8 cellular contexts compared by ENCODE assay signal in genomic region chr11:65962136-65962564, GRCh38. TPM values are rescaled to one million over a fixed set of nuclear protein-coding genes. Genes with fewer than 3 reads are reported as not detected.
DNase-seq lines count a peak whose midpoint lies in the region; ATAC-seq and TF ChIP-seq lines count a peak whose summit lies in the region.

No MANE protein-coding gene starts in this region.

- peak overlapping the region; percentile 68 for H3K27ac Mint-ChIP-seq in activated CD8-positive, alpha-beta memory T cell treated with anti-CD3 and anti-CD28 coated beads, Interleukin-2, amount 10 ng/mL, durations not matched to agents 7 days and 5 days

- H3K27me3 ChIP-seq in ascending aorta (no peaks in the 10 kb centered on the region), liver (ENCODE audit: control insufficient read depth in 4 of 4, insufficient read depth in 4 of 4, low read length in 3 of 4) (no peaks in the 10 kb centered on the region), tibial artery (peaks cover 0 to 11% of the 10 kb centered on the region in 2 donors)

- no peak for ATAC-seq in activated CD8-positive, alpha-beta memory T cell treated with anti-CD3 and anti-CD28 coated beads, Interleukin-2, amount 10 ng/mL, durations not matched to agents 7 days and 5 days
- ATAC-seq in GM21737 (IDR thresholded peaks at IDR 0.05; ENCODE audit: unreplicated experiment) (no peak), HG03432 (IDR thresholded peaks at IDR 0.05; ENCODE audit: unreplicated experiment) (no peak)

- intact Hi-C loops in ascending aorta (cut with DNase I) (loop anchor here (1.0 kb wide), 1 partner anchor 74 kb away; the partner anchor contains the start of gene FIBP), tibial artery (cut with DNase I; ENCODE audit: low total_unique reads) (loop anchor here (5.0 kb wide), 2 partner anchors 40 kb away; partner anchors contain the start of genes BANF1 and EIF1AD), posterior cingulate gyrus (cut with DNase I) (loop anchor here (5.0 kb wide), 1 partner anchor 70 kb away; the partner anchor contains the start of gene CCDC85B)

- peaks cover 25% of the 10 kb centered on the region for H3K36me3 Mint-ChIP-seq in activated CD8-positive, alpha-beta memory T cell treated with anti-CD3 and anti-CD28 coated beads, Interleukin-2, amount 10 ng/mL, durations not matched to agents 7 days and 5 days

- WGBS in liver = 7% methylated on average over 14 of the region's 14 CpGs

- H3K9me3 ChIP-seq in ascending aorta (no peaks in the 10 kb centered on the region), liver (ENCODE audit: control insufficient read depth in 4 of 4, low read length in 3 of 4) (no peaks in the 10 kb centered on the region), tibial artery (no peaks in the 10 kb centered on the region)

- no peaks in the 10 kb centered on the region for H3K27me3 Mint-ChIP-seq in activated CD8-positive, alpha-beta memory T cell treated with anti-CD3 and anti-CD28 coated beads, Interleukin-2, amount 10 ng/mL, durations not matched to agents 7 days and 5 days

- TF ChIP-seq RAD21 in liver (IDR thresholded peaks at IDR 0.05) = no peak

- H3K27ac ChIP-seq in ascending aorta (peak overlapping the region; percentile 86 to 96), liver (ENCODE audit: low read depth in 1 of 2, low read length in 2 of 2) (no peak overlapping the region), tibial artery (peak overlapping the region; percentile 88 to 95)

- H3K36me3 ChIP-seq in ascending aorta (peaks cover 30 to 35% of the 10 kb centered on the region in 2 donors), liver (ENCODE audit: control insufficient read depth in 4 of 4, insufficient read depth in 3 of 4, low read depth in 1 of 4, low read length in 3 of 4) (peaks cover 15 to 30% (median 18%) of the 10 kb centered on the region in 4 donors), tibial artery (peaks cover 31 to 35% (median 34%) of the 10 kb centered on the region in 3 donors)

- H3K4me1 ChIP-seq in ascending aorta (peaks cover 15 to 23% of the 10 kb centered on the region in 2 donors), liver (ENCODE audit: control insufficient read depth in 4 of 4, insufficient read depth in 4 of 4, low read length in 3 of 4) (peaks cover 5 to 21% (median 18%) of the 10 kb centered on the region in 4 donors), tibial artery (peaks cover 6 to 33% (median 28%) of the 10 kb centered on the region in 4 donors)

- peak overlapping the region in 1 of 2 donors; percentile 83 for H3K9ac ChIP-seq in liver (ENCODE audit: low read depth in 1 of 2, low read length in 2 of 2)

- H3K4me3 Mint-ChIP-seq in activated CD8-positive, alpha-beta memory T cell treated with anti-CD3 and anti-CD28 coated beads, Interleukin-2, amount 10 ng/mL, durations not matched to agents 7 days and 5 days = peak overlapping the region; percentile 90

- DNase-seq in activated CD8-positive, alpha-beta memory T cell treated with anti-CD3 and anti-CD28 coated beads, Interleukin-2, amount 10 ng/mL, durations not matched to agents 7 days and 5 days = no peak
- DNase-seq in activated CD8-positive, alpha-beta memory T cell treated with anti-CD3 and anti-CD28 coated beads for 24 hours = no peak
- no peak for DNase-seq in ascending aorta (ENCODE audit: low spot score in 2 of 2)
- DNase-seq in tibial artery = no peak
- DNase-seq in posterior cingulate gyrus = no peak

- peaks cover 35% of the 10 kb centered on the region for H3K4me1 Mint-ChIP-seq in activated CD8-positive, alpha-beta memory T cell treated with anti-CD3 and anti-CD28 coated beads, Interleukin-2, amount 10 ng/mL, durations not matched to agents 7 days and 5 days

- no peaks in the 10 kb centered on the region for H3K9me3 Mint-ChIP-seq in activated CD8-positive, alpha-beta memory T cell treated with anti-CD3 and anti-CD28 coated beads, Interleukin-2, amount 10 ng/mL, durations not matched to agents 7 days and 5 days (ENCODE audit: low read depth)

- peak overlapping the region; percentile 89 to 100 for H3K4me3 ChIP-seq in ascending aorta
- peak overlapping the region; percentile 81 to 88 (median 87) for H3K4me3 ChIP-seq in liver (ENCODE audit: low read depth in 1 of 3, low read length in 3 of 3)
- peak overlapping the region; percentile 97 to 98 for H3K4me3 ChIP-seq in tibial artery

- TF ChIP-seq CTCF in ascending aorta (IDR thresholded peaks at IDR 0.05) = no peak
- no peak for TF ChIP-seq CTCF in liver (IDR thresholded peaks at IDR 0.05; ENCODE audit: low read depth, low read length, missing input control)
- TF ChIP-seq CTCF in tibial artery (IDR thresholded peaks at IDR 0.05) = no peak

- CTCF ChIA-PET in activated CD8-positive, alpha-beta memory T cell treated with anti-CD3 and anti-CD28 coated beads, Interleukin-2, amount 10 ng/mL, durations not matched to agents 7 days and 5 days (lab: Charles Lee) = interaction anchor here (0.9 to 3.3 kb wide), 6 partner anchors 27 to 251 kb away, joined by 3 to 23 read pairs (median 4); partner anchors contain the start of genes CCDC85B and FIBP

TF ChIP-seq in liver, 16 proteins besides CTCF, POLR2A, EP300 and RAD21 (continues in another document):
- TF ChIP-seq MAX (IDR thresholded peaks at IDR 0.05) (no peak), ZBTB33 (IDR thresholded peaks at IDR 0.05) (no peak), SP1 (IDR thresholded peaks at IDR 0.05) (no peak), HNF4G (IDR thresholded peaks at IDR 0.05) (no peak), TAF1 (conservative IDR thresholded peaks at IDR 0.05) (no peak), JUND (IDR thresholded peaks at IDR 0.05) (no peak), ATF3 (IDR thresholded peaks at IDR 0.05) (no peak), EGR1 (IDR thresholded peaks at IDR 0.05; ENCODE audit: low read depth in 2 of 2) (no peak), GABPA (IDR thresholded peaks at IDR 0.05 in 1 of 2, conservative IDR thresholded peaks at IDR 0.05 in 1 of 2) (no peak), FOXA2 (IDR thresholded peaks at IDR 0.05) (no peak)

RNA-seq across cellular contexts. Expression of gene SART1, which starts 0.6 kb away (rescaled TPM):
- total RNA-seq in activated CD8-positive, alpha-beta memory T cell treated with anti-CD3 and anti-CD28 coated beads, Interleukin-2, amount 10 ng/mL, durations not matched to agents 7 days and 5 days = 10 to 100 TPM; 79.7 to 89.2 TPM
- total RNA-seq in ascending aorta (28.4 TPM), liver (10 to 100 TPM; 15.1 to 24.3 TPM)
- polyA plus RNA-seq in liver = 10 to 100 TPM; 13.6 to 15.1 TPM

RNA-seq across cellular contexts. Expression of gene TSGA10IP, which starts 16.9 kb away (rescaled TPM):
- not detected for total RNA-seq in activated CD8-positive, alpha-beta memory T cell treated with anti-CD3 and anti-CD28 coated beads, Interleukin-2, amount 10 ng/mL, durations not matched to agents 7 days and 5 days
- total RNA-seq in ascending aorta (not detected), liver (not detected)
- polyA plus RNA-seq in liver = under 1 TPM in 1 of 2 donors, not detected in 1; 0.02 TPM

RNA-seq across cellular contexts. Expression of gene EIF1AD, which starts 39.8 kb away (rescaled TPM):
- total RNA-seq in activated CD8-positive, alpha-beta memory T cell treated with anti-CD3 and anti-CD28 coated beads, Interleukin-2, amount 10 ng/mL, durations not matched to agents 7 days and 5 days = 10 to 100 TPM; 57.5 to 60.3 TPM
- total RNA-seq in ascending aorta (15.6 TPM), liver (10 to 100 TPM; 15.9 to 18.2 TPM)
- 10 to 100 TPM in 1 of 2 donors, 1 to 10 TPM in 1; 6.3 to 12.6 TPM for polyA plus RNA-seq in liver

RNA-seq across cellular contexts. Expression of gene BANF1, which starts 40.2 kb away (rescaled TPM):
- total RNA-seq in activated CD8-positive, alpha-beta memory T cell treated with anti-CD3 and anti-CD28 coated beads, Interleukin-2, amount 10 ng/mL, durations not matched to agents 7 days and 5 days = 100 to 1,000 TPM; 199 to 227 TPM
- 11.7 TPM for total RNA-seq in ascending aorta
- 10 to 100 TPM; 10.7 to 11.1 TPM for total RNA-seq in liver
- 10 to 100 TPM; 83.0 to 100.0 TPM for polyA plus RNA-seq in liver

RNA-seq across cellular contexts. Expression of gene DRAP1, which starts 42.9 kb away (rescaled TPM):
- total RNA-seq in activated CD8-positive, alpha-beta memory T cell treated with anti-CD3 and anti-CD28 coated beads, Interleukin-2, amount 10 ng/mL, durations not matched to agents 7 days and 5 days = 100 to 1,000 TPM; 192 to 254 TPM
- total RNA-seq in ascending aorta (135 TPM), liver (10 to 100 TPM; 18.1 to 47.2 TPM)
- polyA plus RNA-seq in liver = 10 to 100 TPM; 37.3 to 57.3 TPM

Comparison
In these comparisons a context has a peak if more than half of its experiments do, and no peak if none do; other contexts are left out.
1. H3K27ac ChIP-seq: peak in ascending aorta (2 of 2) and tibial artery (2 of 2); none in liver (0 of 2).
2. Peak in every context shown above with its lines, with median percentiles within 50 percentile points of each other: H3K4me3 ChIP-seq.